15 cellular contexts compared by ENCODE assay signal in genomic region chr20:63962426-63963347, GRCh38.
"Had no signal": no experiment of that assay in that cellular context is flagged by ENCODE, and none has a peak within 500 bp of the region (broad histone marks: within the 10 kb centered on the region; RNA-seq: fewer than 3 reads in every experiment).

No MANE protein-coding gene starts in this region.

- H3K27me3 ChIP-seq: colonic mucosa, esophagus squamous epithelium, tibial nerve had no signal

- H3K27ac ChIP-seq: colonic mucosa, esophagus squamous epithelium, tibial nerve, VCaP had no signal

- ATAC-seq: activated CD4-positive, alpha-beta T cell treated with anti-CD3 and anti-CD28 coated beads for 36 hours; activated CD8-positive, alpha-beta T cell treated with anti-CD3 and anti-CD28 coated beads for 36 hours; left lobe of liver; natural killer cell treated with Interleukin-12 subunit alpha and Interleukin-12 subunit beta and Interleukin-15 and Interleukin-18, amount 100 ng/mL, for 72 hours; T-cell had no signal

- DNase-seq: activated CD8-positive, alpha-beta memory T cell treated with anti-CD3 and anti-CD28 coated beads, Interleukin-2, amount 50 U/mL, for 4 hours; activated CD8-positive, alpha-beta T cell treated with anti-CD3 and anti-CD28 coated beads for 36 hours; activated naive CD4-positive, alpha-beta T cell; caudate nucleus; colonic mucosa; esophagus squamous epithelium; stimulated activated CD4-positive, alpha-beta T cell treated with anti-CD3 and anti-CD28 coated beads, Interleukin-15, amount 100 ng/mL, for 24 hours; stimulated activated CD4-positive, alpha-beta T cell treated with anti-CD3 and anti-CD28 coated beads, Interleukin-4, amount 100 ng/mL, for 24 hours; T-cell; T1000 had no signal

- H3K9me3 ChIP-seq: colonic mucosa, esophagus squamous epithelium, tibial nerve had no signal

- H3K36me3 ChIP-seq: colonic mucosa had no signal

- H3K4me3 ChIP-seq: colonic mucosa, esophagus squamous epithelium, tibial nerve had no signal

- H3K4me1 ChIP-seq: colonic mucosa had no signal
